In the genomic region with DNA sequence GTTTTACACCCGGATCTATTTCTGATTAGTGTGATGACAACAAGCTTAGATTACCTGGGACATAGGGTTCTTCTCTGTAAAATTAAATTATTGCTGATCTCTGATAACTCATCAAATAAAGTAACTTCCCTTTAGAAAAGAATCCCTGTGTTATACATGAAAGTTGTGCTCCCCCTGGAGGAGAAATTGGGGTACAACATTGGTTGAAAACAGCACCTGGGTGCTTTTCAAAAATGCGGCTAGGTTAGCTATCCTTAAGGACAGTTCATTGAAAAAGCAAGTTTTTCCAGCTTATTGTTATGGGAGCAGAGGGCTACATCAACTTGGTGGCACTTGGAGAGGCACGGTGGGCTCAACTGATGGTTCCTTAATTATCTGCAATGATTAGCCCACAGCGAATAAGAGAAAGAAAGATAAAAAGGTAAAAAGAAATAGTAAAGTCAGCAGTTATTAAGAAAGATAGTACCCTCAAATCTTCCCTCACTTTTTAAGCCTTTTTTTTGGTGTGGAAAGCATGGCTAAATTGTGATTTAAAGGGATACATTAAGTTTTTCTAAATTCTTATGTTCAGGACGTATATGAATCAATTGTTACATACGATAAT, we compare ENCODE assay signal across 9 cellular contexts.
DNase-seq lines count a peak whose midpoint lies in the region; ATAC-seq and TF ChIP-seq lines count a peak whose summit lies in the region.
"Had no signal": no experiment of that assay in that cellular context is flagged by ENCODE, and none has a peak within 500 bp of the region (broad histone marks: within the 10 kb centered on the region; RNA-seq: fewer than 3 reads in every experiment).

No MANE protein-coding gene starts in this region.

- H3K36me3 Mint-ChIP-seq in stimulated activated effector memory CD8-positive, alpha-beta T cell treated with anti-CD3 and anti-CD28 coated beads, Interleukin-12 subunit alpha, Interleukin-12 subunit beta, amount 100 ng/mL, for 72 hours, result no peaks in the 10 kb centered on the region

- H3K36me3 ChIP-seq in lower lobe of right lung, result no peaks in the 10 kb centered on the region
- no peaks in the 10 kb centered on the region for H3K36me3 ChIP-seq in suprapubic skin

- TF ChIP-seq CTCF in lower lobe of right lung (IDR thresholded peaks at IDR 0.05) (peak; percentile 73), suprapubic skin (IDR thresholded peaks at IDR 0.05) (peak in 1 of 2 donors; percentile 53)

- peaks cover 12% of the 10 kb centered on the region for H3K27me3 ChIP-seq in lower lobe of right lung (ENCODE audit: low read depth)
- H3K27me3 ChIP-seq in suprapubic skin, result peaks cover 4% of the 10 kb centered on the region

- intact Hi-C loops in lower lobe of right lung (cut with DNase I), result no loop called here

- H3K9me3 ChIP-seq in lower lobe of right lung, result no peaks in the 10 kb centered on the region
- no peaks in the 10 kb centered on the region for H3K9me3 ChIP-seq in suprapubic skin

- H3K4me1 ChIP-seq in lower lobe of right lung (no peaks in the 10 kb centered on the region), suprapubic skin (no peaks in the 10 kb centered on the region)

- TF ChIP-seq EP300 in suprapubic skin (IDR thresholded peaks at IDR 0.05), result no peak

- no peak overlapping the region for H3K4me3 Mint-ChIP-seq in stimulated activated effector memory CD8-positive, alpha-beta T cell treated with anti-CD3 and anti-CD28 coated beads, Interleukin-12 subunit alpha, Interleukin-12 subunit beta, amount 100 ng/mL, for 72 hours

- no peak overlapping the region for H3K27ac Mint-ChIP-seq in stimulated activated effector memory CD8-positive, alpha-beta T cell treated with anti-CD3 and anti-CD28 coated beads, Interleukin-12 subunit alpha, Interleukin-12 subunit beta, amount 100 ng/mL, for 72 hours

- in situ Hi-C loops in T47D (cut with HindIII; ENCODE audit: low pct_unique_long_range_greater_than_20kb, low sequenced_read_pairs), result no loop called here

- no peak overlapping the region for H3K27ac ChIP-seq in lower lobe of right lung
- no peak overlapping the region for H3K27ac ChIP-seq in suprapubic skin
- H3K27ac ChIP-seq: skin epidermis had no signal

- H3K4me3 ChIP-seq in lower lobe of right lung (no peak overlapping the region), suprapubic skin (no peak overlapping the region)
- H3K4me3 ChIP-seq: skin epidermis had no signal

- peaks cover 6% of the 10 kb centered on the region for H3K4me1 Mint-ChIP-seq in stimulated activated effector memory CD8-positive, alpha-beta T cell treated with anti-CD3 and anti-CD28 coated beads, Interleukin-12 subunit alpha, Interleukin-12 subunit beta, amount 100 ng/mL, for 72 hours

- WGBS in suprapubic skin, result 37% methylated on average over 6 of the region's 6 CpGs

- DNase-seq in COLO829 (ENCODE audit: low spot score), result peak; percentile 58
- peak; percentile 44 for DNase-seq in NCI-H82 treated with DMSO at 0.1 percent for 48 hours (lab: John Stamatoyannopoulos, UW; ENCODE audit: unreplicated experiment)
- peak; percentile 37 to 80 for DNase-seq in T47D (ENCODE audit: low read depth in 1 of 2, low spot score in 1 of 2)
- no peak for DNase-seq in lower lobe of right lung
- DNase-seq in stimulated activated effector memory CD8-positive, alpha-beta T cell treated with anti-CD3 and anti-CD28 coated beads, Interleukin-12 subunit alpha, Interleukin-12 subunit beta, amount 100 ng/mL, for 72 hours (ENCODE audit: low spot score in 2 of 2), result no peak
- no peak for DNase-seq in suprapubic skin (ENCODE audit: low spot score in 2 of 2)

- no peak for TF ChIP-seq POLR2A in GM18505 (IDR thresholded peaks at IDR 0.05; ENCODE audit: borderline replicate concordance, extremely low read depth, insufficient read depth, insufficient read length)
- TF ChIP-seq POLR2A in suprapubic skin (IDR thresholded peaks at IDR 0.05), result no peak

- ATAC-seq in GM18505 (IDR thresholded peaks at IDR 0.05; ENCODE audit: unreplicated experiment) (peak; percentile 69), HG03175 (IDR thresholded peaks at IDR 0.05; ENCODE audit: unreplicated experiment) (peak; percentile 81), lower lobe of right lung (no peak)
- ATAC-seq in stimulated activated effector memory CD8-positive, alpha-beta T cell treated with anti-CD3 and anti-CD28 coated beads, Interleukin-12 subunit alpha, Interleukin-12 subunit beta, amount 100 ng/mL, for 72 hours, result no peak

- no peaks in the 10 kb centered on the region for H3K9me3 Mint-ChIP-seq in stimulated activated effector memory CD8-positive, alpha-beta T cell treated with anti-CD3 and anti-CD28 coated beads, Interleukin-12 subunit alpha, Interleukin-12 subunit beta, amount 100 ng/mL, for 72 hours

Comparison
In these comparisons a context has a peak if more than half of its experiments do, and no peak if none do; other contexts are left out.
1. DNase-seq: peak in COLO829 (single experiment), NCI-H82 treated with DMSO at 0.1 percent for 48 hours (single experiment) and T47D (2 of 2); none in lower lobe of right lung (single experiment), stimulated activated effector memory CD8-positive, alpha-beta T cell treated with anti-CD3 and anti-CD28 coated beads, Interleukin-12 subunit alpha, Interleukin-12 subunit beta, amount 100 ng/mL, for 72 hours (0 of 2) and suprapubic skin (0 of 2).
2. ATAC-seq: peak in GM18505 (single experiment) and HG03175 (single experiment); none in lower lobe of right lung (0 of 2) and stimulated activated effector memory CD8-positive, alpha-beta T cell treated with anti-CD3 and anti-CD28 coated beads, Interleukin-12 subunit alpha, Interleukin-12 subunit beta, amount 100 ng/mL, for 72 hours (single experiment).